Comparison of ENCODE assay signal across 9 cellular contexts in genomic region chr10:125343118-125343752, GRCh38.
DNase-seq lines count a peak whose midpoint lies in the region; ATAC-seq, FAIRE-seq and TF ChIP-seq lines count a peak whose summit lies in the region.
"Had no signal": no experiment of that assay in that cellular context is flagged by ENCODE, and none has a peak within 500 bp of the region (broad histone marks: within the 10 kb centered on the region; RNA-seq: fewer than 3 reads in every experiment).

No MANE protein-coding gene starts in this region.

- no peaks in the 10 kb centered on the region for H4K20me1 ChIP-seq in astrocyte (ENCODE audit: insufficient read depth, low read length)

- H3K4me1 ChIP-seq in astrocyte (ENCODE audit: insufficient read depth, low read length), result no peaks in the 10 kb centered on the region

- TF ChIP-seq CTCF in AG10803 (conservative IDR thresholded peaks at IDR 0.05; ENCODE audit: low read length), result peak; percentile 74
- peak; percentile 57 for TF ChIP-seq CTCF in astrocyte (IDR thresholded peaks at IDR 0.05; ENCODE audit: insufficient read depth, low read depth, low read length)

- ATAC-seq in left lobe of liver (peak; percentile 68), HG03571 (IDR thresholded peaks at IDR 0.05; ENCODE audit: unreplicated experiment) (no peak), HG03460 (IDR thresholded peaks at IDR 0.05; ENCODE audit: unreplicated experiment) (no peak)

- peaks cover 4% of the 10 kb centered on the region for H3K27me3 Mint-ChIP-seq in astrocyte (ENCODE audit: low read depth, unreplicated experiment)

- peaks cover 2% of the 10 kb centered on the region for H3K9me3 Mint-ChIP-seq in astrocyte (ENCODE audit: unreplicated experiment)

- no peak overlapping the region for H3K9ac ChIP-seq in astrocyte (ENCODE audit: low read length)

- DNase-seq in AG10803 (ENCODE audit: low read depth), result peak; percentile 21
- peak; percentile 37 for DNase-seq in H7
- peak; percentile 3 for DNase-seq in astrocyte (ENCODE audit: low read depth)
- DNase-seq in left lobe of liver (ENCODE audit: low spot score), result no peak
- no peak for DNase-seq in NOMO-1 treated with dmso at 0.1 percent for 144 hours (lab: John Stamatoyannopoulos, UW; ENCODE audit: unreplicated experiment)
- DNase-seq in NCI-H1417 treated with DMSO at 0.1 percent for 48 hours (lab: John Stamatoyannopoulos, UW), result no peak

- no peaks in the 10 kb centered on the region for H3K36me3 Mint-ChIP-seq in astrocyte (ENCODE audit: low read depth, unreplicated experiment)

- no peak overlapping the region for H3K4me2 ChIP-seq in astrocyte (ENCODE audit: low read length)

- H3K4me3 Mint-ChIP-seq in astrocyte (ENCODE audit: unreplicated experiment), result no peak overlapping the region

- H3K27me3 ChIP-seq in H7 (ENCODE audit: control insufficient read depth, insufficient read depth, low read length), result no peaks in the 10 kb centered on the region
- no peaks in the 10 kb centered on the region for H3K27me3 ChIP-seq in astrocyte (ENCODE audit: insufficient read depth, low read length)

- H3K36me3 ChIP-seq in H7 (replicated peaks; ENCODE audit: control insufficient read depth, insufficient read depth, low read length), result no peaks in the 10 kb centered on the region
- no peaks in the 10 kb centered on the region for H3K36me3 ChIP-seq in astrocyte (ENCODE audit: insufficient read depth, low read length)

- no peak for FAIRE-seq in astrocyte (lab: Jason Lieb, UNC)
- FAIRE-seq: endometrium had no signal

- no peak overlapping the region for H2AFZ ChIP-seq in astrocyte (ENCODE audit: low read depth, low read length)

- no peak overlapping the region for H3K27ac ChIP-seq in astrocyte (ENCODE audit: low read depth, low read length)

- H3K4me1 Mint-ChIP-seq in astrocyte (ENCODE audit: low read depth, unreplicated experiment), result no peaks in the 10 kb centered on the region

- H3K9me3 ChIP-seq in astrocyte (ENCODE audit: insufficient read depth, low read depth, low read length), result no peaks in the 10 kb centered on the region

- no peaks in the 10 kb centered on the region for H3K79me2 ChIP-seq in astrocyte (ENCODE audit: insufficient read depth, low read length)

- no peak overlapping the region for H3K27ac Mint-ChIP-seq in astrocyte (ENCODE audit: unreplicated experiment)

- no peak overlapping the region for H3K4me3 ChIP-seq in AG10803 (ENCODE audit: low read length)
- H3K4me3 ChIP-seq in H7 (ENCODE audit: insufficient read depth, low read depth, low read length), result no peak overlapping the region
- no peak overlapping the region for H3K4me3 ChIP-seq in astrocyte (ENCODE audit: insufficient read depth, low read depth, low read length)

Comparison
In these comparisons a context has a peak if more than half of its experiments do, and no peak if none do; other contexts are left out.
1. DNase-seq: peak in AG10803 (single experiment), H7 (single experiment) and astrocyte (single experiment); none in left lobe of liver (single experiment), NOMO-1 treated with dmso at 0.1 percent for 144 hours (single experiment) and NCI-H1417 treated with DMSO at 0.1 percent for 48 hours (single experiment).